In the genomic region with DNA sequence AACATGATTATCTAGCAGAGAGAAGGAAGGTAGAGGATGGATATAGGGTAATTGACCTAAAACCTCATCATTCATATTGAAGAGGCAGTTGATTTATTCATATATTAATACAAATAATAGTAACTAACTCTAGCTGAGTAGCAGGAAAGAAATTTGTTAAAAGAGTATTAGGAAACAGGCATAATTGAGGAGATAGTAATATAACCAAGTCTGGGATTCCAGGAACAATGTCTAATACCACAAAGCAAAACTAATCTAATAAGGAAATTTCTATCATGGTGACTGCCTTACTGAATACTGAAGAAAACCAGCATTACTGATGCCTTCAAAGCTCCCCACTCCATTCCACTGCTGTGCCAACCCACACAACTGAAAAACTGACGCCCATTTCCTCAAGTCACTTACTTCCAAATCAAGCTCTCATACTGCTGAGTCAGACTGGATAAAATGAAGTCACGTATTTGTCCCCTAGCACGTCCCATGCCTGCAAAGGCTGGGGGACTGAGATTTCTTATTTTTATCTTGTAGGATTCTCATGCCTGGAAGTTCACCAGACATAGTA, we compare ENCODE assay signal across 26 cellular contexts.
DNase-seq lines count a peak whose midpoint lies in the region; ATAC-seq, FAIRE-seq and TF ChIP-seq lines count a peak whose summit lies in the region.
"Had no signal": no experiment of that assay in that cellular context is flagged by ENCODE, and none has a peak within 500 bp of the region (broad histone marks: within the 10 kb centered on the region; RNA-seq: fewer than 3 reads in every experiment).

No MANE protein-coding gene starts in this region.

- ATAC-seq in HG03108 (IDR thresholded peaks at IDR 0.05; ENCODE audit: unreplicated experiment) = no peak
- ATAC-seq: activated naive CD4-positive, alpha-beta T cell treated with anti-CD3 and anti-CD28 coated beads, Interleukin-2, amount 50 U/mL, for 72 hours; left lobe of liver had no signal

- H3K36me3 Mint-ChIP-seq in astrocyte (ENCODE audit: low read depth, unreplicated experiment) = no peaks in the 10 kb centered on the region
- H3K36me3 Mint-ChIP-seq: activated naive CD4-positive, alpha-beta T cell treated with anti-CD3 and anti-CD28 coated beads, Interleukin-2, amount 50 U/mL, for 72 hours; CD14-positive monocyte had no signal

- intact Hi-C loops in thyroid gland (cut with DNase I) = no loop called here

- no peaks in the 10 kb centered on the region for H4K20me1 ChIP-seq in astrocyte (ENCODE audit: insufficient read depth, low read length)

- H3K4me3 Mint-ChIP-seq in astrocyte (ENCODE audit: unreplicated experiment) = no peak overlapping the region
- H3K4me3 Mint-ChIP-seq: CD14-positive monocyte, H9 had no signal

- H3K27ac Mint-ChIP-seq in astrocyte (ENCODE audit: unreplicated experiment) = no peak overlapping the region
- H3K27ac Mint-ChIP-seq: activated T-helper 2 cell treated with anti-CD3 and anti-CD28 coated beads, Interferon-gamma antibody, Interleukin-2, Interleukin-4, amounts not matched to agents 10 μg/mL and 5 μg/mL and 100 μg/mL, durations not matched to agents 14 hours and 24 hours and 36 hours; CD14-positive monocyte; H9; progenitor cell of endocrine pancreas had no signal

- FAIRE-seq in astrocyte (lab: Jason Lieb, UNC) = no peak
- FAIRE-seq: urothelium cell line had no signal

- H3K4me1 ChIP-seq in astrocyte (ENCODE audit: insufficient read depth, low read length) (no peaks in the 10 kb centered on the region), tibial nerve (no peaks in the 10 kb centered on the region), thyroid gland (no peaks in the 10 kb centered on the region)

- no peaks in the 10 kb centered on the region for H3K9me3 ChIP-seq in astrocyte (ENCODE audit: insufficient read depth, low read depth, low read length)
- H3K9me3 ChIP-seq in tibial nerve = peaks cover 0 to 6% (median 2%) of the 10 kb centered on the region in 4 donors
- no peaks in the 10 kb centered on the region for H3K9me3 ChIP-seq in thyroid gland

- no peak for TF ChIP-seq EP300 in tibial nerve (IDR thresholded peaks at IDR 0.05)

- peak; percentile 7 for DNase-seq in ELR (ENCODE audit: low read depth)
- peak; percentile 38 for DNase-seq in M059J (ENCODE audit: low read depth)
- peak; percentile 10 for DNase-seq in astrocyte (ENCODE audit: low read depth)
- peak; percentile 57 for DNase-seq in stromal cell of bone marrow (ENCODE audit: low read depth)
- DNase-seq in tibial nerve (ENCODE audit: low spot score in 2 of 2) = no peak
- DNase-seq in thyroid gland = no peak
- DNase-seq: activated CD4-positive, alpha-beta T cell treated with anti-CD3 and anti-CD28 coated beads, Interleukin-2, amount 50 U/mL, for 48 hours; activated CD8-positive, alpha-beta memory T cell treated with anti-CD3 and anti-CD28 coated beads, Interleukin-2, amount 50 U/mL, for 48 hours; foreskin fibroblast; H9; IMR-90; mesendoderm; NCI-H1105 treated with DMSO at 0.1 percent for 48 hours; NCI-H2029 treated with DMSO at 0.1 percent for 48 hours; NCI-H345; OCI-M1; Right ventricle myocardium superior; stimulated activated CD4-positive, alpha-beta T cell treated with anti-CD3 and anti-CD28 coated beads, Interleukin-1b, Interleukin-23, amount 100 ng/mL, for 48 hours had no signal

- TF ChIP-seq CTCF in astrocyte (IDR thresholded peaks at IDR 0.05; ENCODE audit: insufficient read depth, low read depth, low read length) (no peak), tibial nerve (IDR thresholded peaks at IDR 0.05) (no peak), thyroid gland (IDR thresholded peaks at IDR 0.05) (no peak)

- H3K36me3 ChIP-seq in astrocyte (ENCODE audit: insufficient read depth, low read length) (no peaks in the 10 kb centered on the region), tibial nerve (no peaks in the 10 kb centered on the region), thyroid gland (no peaks in the 10 kb centered on the region)

- peaks cover 4% of the 10 kb centered on the region for H3K9me3 Mint-ChIP-seq in astrocyte (ENCODE audit: unreplicated experiment)
- H3K9me3 Mint-ChIP-seq: activated T-helper 2 cell treated with anti-CD3 and anti-CD28 coated beads, Interferon-gamma antibody, Interleukin-2, Interleukin-4, amounts not matched to agents 10 μg/mL and 5 μg/mL and 100 μg/mL, durations not matched to agents 14 hours and 24 hours and 36 hours had no signal

- H3K4me1 Mint-ChIP-seq in astrocyte (ENCODE audit: low read depth, unreplicated experiment) = no peaks in the 10 kb centered on the region
- H3K4me1 Mint-ChIP-seq: CD14-positive monocyte had no signal

- H3K4me3 ChIP-seq in astrocyte (ENCODE audit: insufficient read depth, low read depth, low read length) (no peak overlapping the region), tibial nerve (no peak overlapping the region), thyroid gland (replicated peaks in 1 of 3) (no peak overlapping the region)
- H3K4me3 ChIP-seq: hepatocyte had no signal

- no peak overlapping the region for H3K4me2 ChIP-seq in astrocyte (ENCODE audit: low read length)
- H3K4me2 ChIP-seq: hepatocyte had no signal

- H3K9ac ChIP-seq in astrocyte (ENCODE audit: low read length) = no peak overlapping the region

- H2AFZ ChIP-seq in astrocyte (ENCODE audit: low read depth, low read length) = no peak overlapping the region
- H2AFZ ChIP-seq: hepatocyte had no signal

- TF ChIP-seq POLR2A in tibial nerve (IDR thresholded peaks at IDR 0.05) = no peak
- TF ChIP-seq POLR2A in thyroid gland (IDR thresholded peaks at IDR 0.05) = no peak

- H3K27ac ChIP-seq in astrocyte (ENCODE audit: low read depth, low read length) (no peak overlapping the region), tibial nerve (no peak overlapping the region), thyroid gland (no peak overlapping the region)
- H3K27ac ChIP-seq: hepatocyte had no signal

- H3K27me3 ChIP-seq in astrocyte (ENCODE audit: insufficient read depth, low read length) (no peaks in the 10 kb centered on the region), tibial nerve (no peaks in the 10 kb centered on the region), thyroid gland (no peaks in the 10 kb centered on the region)
- H3K27me3 ChIP-seq: hepatocyte had no signal

- H3K27me3 Mint-ChIP-seq in astrocyte (ENCODE audit: low read depth, unreplicated experiment) = no peaks in the 10 kb centered on the region
- H3K27me3 Mint-ChIP-seq: progenitor cell of endocrine pancreas had no signal

- H3K79me2 ChIP-seq in astrocyte (ENCODE audit: insufficient read depth, low read length) = no peaks in the 10 kb centered on the region
- H3K79me2 ChIP-seq: hepatocyte had no signal

- 79% methylated on average over 3 of the region's 3 CpGs for WGBS in tibial nerve, 2 donors
- 80 to 91% methylated on average over 3 of the region's 3 CpGs for WGBS in thyroid gland, 2 donors

Comparison
In these comparisons a context has a peak if more than half of its experiments do, and no peak if none do; other contexts are left out.
1. DNase-seq: peak in ELR (single experiment), M059J (single experiment), astrocyte (single experiment) and stromal cell of bone marrow (single experiment); none in tibial nerve (0 of 2) and thyroid gland (0 of 2).